Comparison of ENCODE assay signal across 15 cellular contexts in genomic region chr12:22740656-22741350, GRCh38.
"Had no signal": no experiment of that assay in that cellular context is flagged by ENCODE, and none has a peak within 500 bp of the region (broad histone marks: within the 10 kb centered on the region; RNA-seq: fewer than 3 reads in every experiment).

No MANE protein-coding gene starts in this region.

- H3K4me3 ChIP-seq: body of pancreas, left lung, psoas muscle, sigmoid colon had no signal

- H3K27ac ChIP-seq: body of pancreas, left lung, psoas muscle, sigmoid colon had no signal

- ATAC-seq: body of pancreas, left lung, psoas muscle, WTC11 had no signal

- H3K9me3 ChIP-seq: body of pancreas, left lung, psoas muscle, sigmoid colon had no signal

- FAIRE-seq: islet of Langerhans had no signal

- DNase-seq: activated CD4-positive, alpha-beta T cell treated with anti-CD3 and anti-CD28 coated beads for 48 hours; activated CD8-positive, alpha-beta memory T cell treated with anti-CD3 and anti-CD28 coated beads for 24 hours; activated naive CD4-positive, alpha-beta T cell treated with Interleukin-2 at 50 U/mL for 16 hours; body of pancreas; central memory CD4-positive, alpha-beta T cell; cortex of kidney; effector CD8-positive, alpha-beta T cell; left lung; psoas muscle; sigmoid colon; stimulated activated CD4-positive, alpha-beta T cell treated with anti-CD3 and anti-CD28 coated beads, Interleukin-12 subunit alpha, Interleukin-12 subunit beta, amount 100 ng/mL, for 4 hours; stimulated activated CD4-positive, alpha-beta T cell treated with anti-CD3 and anti-CD28 coated beads, Interleukin-2, amount 100 ng/mL, for 48 hours; stimulated activated naive CD4-positive, alpha-beta T cell treated with Interleukin-2 at 50 U/mL for 16 hours had no signal

- H3K27me3 ChIP-seq: body of pancreas, left lung, sigmoid colon had no signal

- H3K4me1 ChIP-seq: body of pancreas, left lung, psoas muscle, sigmoid colon had no signal

- H3K36me3 ChIP-seq: left lung, sigmoid colon had no signal
